10 cellular contexts compared by ENCODE assay signal in genomic region chr2:61671561-61672315, GRCh38.
A peak's percentile ranks its signal among the peaks of the same experiment; 100 is the strongest.
DNase-seq lines count a peak whose midpoint lies in the region; ATAC-seq, FAIRE-seq and TF ChIP-seq lines count a peak whose summit lies in the region.
"Had no signal": no experiment of that assay in that cellular context is flagged by ENCODE, and none has a peak within 500 bp of the region (broad histone marks: within the 10 kb centered on the region; RNA-seq: fewer than 3 reads in every experiment).

No MANE protein-coding gene starts in this region.

- no peaks in the 10 kb centered on the region for H3K4me1 ChIP-seq in K562 (replicated peaks in 1 of 2; ENCODE audit: control insufficient read depth in 2 of 2, insufficient read depth in 2 of 2, low read length in 2 of 2)
- peaks cover 0 to 25% (median 0%) of the 10 kb centered on the region in 4 donors for H3K4me1 ChIP-seq in right lobe of liver
- peaks cover 6 to 19% of the 10 kb centered on the region in 2 donors for H3K4me1 ChIP-seq in thyroid gland

- no peaks in the 10 kb centered on the region for H3K27me3 Mint-ChIP-seq in activated CD4-positive, alpha-beta T cell treated with anti-CD3 and anti-CD28 coated beads, Interleukin-2, amount 10 ng/mL, durations not matched to agents 24 days and 14 days
- H3K27me3 Mint-ChIP-seq in chondrocyte (ENCODE audit: low read depth): no peaks in the 10 kb centered on the region
- H3K27me3 Mint-ChIP-seq: activated B cell treated with CpG ODN at 0.5 μM for 24 hours had no signal

- H3K27me3 ChIP-seq in K562 (ENCODE audit: control insufficient read depth in 2 of 2, insufficient read depth in 2 of 2, low read length in 2 of 2) (no peaks in the 10 kb centered on the region), right lobe of liver (no peaks in the 10 kb centered on the region), thyroid gland (no peaks in the 10 kb centered on the region)

- no peak for DNase-seq in activated CD4-positive, alpha-beta T cell treated with anti-CD3 and anti-CD28 coated beads, Interleukin-2, amount 10 ng/mL, durations not matched to agents 24 days and 14 days
- no peak for DNase-seq in activated CD4-positive, alpha-beta T cell treated with anti-CD3 and anti-CD28 coated beads for 1 hour
- no peak for DNase-seq in K562 (ENCODE audit: extremely low read depth in 1 of 4, low spot score in 3 of 4)
- DNase-seq in right lobe of liver: no peak
- DNase-seq in thyroid gland: no peak
- no peak for DNase-seq in RWPE1 (ENCODE audit: low spot score)
- no peak for DNase-seq in chondrocyte (ENCODE audit: low spot score)
- DNase-seq in stimulated activated CD4-positive, alpha-beta T cell treated with anti-CD3 and anti-CD28 coated beads, Interleukin-4, amount 100 ng/mL, for 1 hour: no peak
- DNase-seq: activated B cell treated with CpG ODN at 0.5 μM for 24 hours had no signal

- BruUV-seq in K562 (replicated peaks; lab: Mats Ljungman, UMichigan): no TSS peak

- peaks cover 10% of the 10 kb centered on the region for H3K36me3 Mint-ChIP-seq in activated CD4-positive, alpha-beta T cell treated with anti-CD3 and anti-CD28 coated beads, Interleukin-2, amount 10 ng/mL, durations not matched to agents 24 days and 14 days (ENCODE audit: low read depth)
- peaks cover 6% of the 10 kb centered on the region for H3K36me3 Mint-ChIP-seq in chondrocyte (ENCODE audit: low read depth)

- no peak for TF ChIP-seq EP300 in K562 (IDR thresholded peaks at IDR 0.05; ENCODE audit: low read length)

- peak overlapping the region; percentile 61 for H2AFZ ChIP-seq in K562 (ENCODE audit: low read depth, low read length)

- 32% methylated on average over 5 of the region's 5 CpGs for WGBS in K562 (ENCODE audit: insufficient coverage, low coverage, missing lambda C conversion rate)
- WGBS in right lobe of liver (ENCODE audit: insufficient coverage, low coverage, low lambda C conversion rate, missing lambda C conversion rate): 34% methylated on average over 5 of the region's 5 CpGs
- 71 to 73% methylated on average over 5 of the region's 5 CpGs for WGBS in thyroid gland, 2 donors

- H3K27ac Mint-ChIP-seq in activated CD4-positive, alpha-beta T cell treated with anti-CD3 and anti-CD28 coated beads, Interleukin-2, amount 10 ng/mL, durations not matched to agents 24 days and 14 days: peak overlapping the region; percentile 79
- no peak overlapping the region for H3K27ac Mint-ChIP-seq in chondrocyte (ENCODE audit: unreplicated experiment)

- intact Hi-C loops in activated CD4-positive, alpha-beta T cell treated with anti-CD3 and anti-CD28 coated beads, Interleukin-2, amount 10 ng/mL, durations not matched to agents 24 days and 14 days (cut with micrococcal nuclease): loop anchor here (2.0 kb wide), 1 partner anchor 23 kb away; no protein-coding TSS in a partner anchor
- intact Hi-C loops in K562 (cut with micrococcal nuclease) (no loop called here), right lobe of liver (cut with DNase I) (no loop called here), thyroid gland (cut with DNase I) (no loop called here)

- H3K4me3 ChIP-seq in K562 (no peak overlapping the region), right lobe of liver (peak overlapping the region in 2 of 3 donors; percentile 12 to 31), thyroid gland (replicated peaks in 1 of 3) (no peak overlapping the region)

- POLR2A ChIA-PET in K562 (lab: Yijun Ruan, JAX) (no interaction called here), RWPE1 (lab: Yijun Ruan, JAX; ENCODE audit: low non-redundant PET) (no interaction called here)

- H3K9me3 ChIP-seq in K562 (replicated peaks; ENCODE audit: control insufficient read depth, insufficient read depth, low read depth, low read length): peaks cover 6% of the 10 kb centered on the region; the same call in 1 of the 2 replicates
- no peaks in the 10 kb centered on the region for H3K9me3 ChIP-seq in right lobe of liver
- H3K9me3 ChIP-seq in thyroid gland: no peaks in the 10 kb centered on the region

- H3K9ac ChIP-seq in K562 (ENCODE audit: insufficient read depth in 1 of 2, low read depth in 2 of 2, low read length in 2 of 2): no peak overlapping the region

- no peaks in the 10 kb centered on the region for H3K79me2 ChIP-seq in K562 (ENCODE audit: control insufficient read depth, insufficient read depth, low read length)

- H3K36me3 ChIP-seq in K562 (ENCODE audit: control insufficient read depth, insufficient read depth, low read length): no peaks in the 10 kb centered on the region
- no peaks in the 10 kb centered on the region for H3K36me3 ChIP-seq in right lobe of liver
- H3K36me3 ChIP-seq in thyroid gland: no peaks in the 10 kb centered on the region

- H4K20me1 ChIP-seq in K562 (replicated peaks; ENCODE audit: control insufficient read depth, insufficient read depth, low read length): no peaks in the 10 kb centered on the region

- H3K4me2 ChIP-seq in K562 (ENCODE audit: insufficient read depth, low read length): no peak overlapping the region

- no peak for ATAC-seq in K562
- peak; percentile 78 to 85 (median 80) for ATAC-seq in right lobe of liver

- FAIRE-seq in K562 (lab: Jason Lieb, UNC): no peak

- TF ChIP-seq POLR2A in K562 (conservative IDR thresholded peaks at IDR 0.05) (no peak), right lobe of liver (IDR thresholded peaks at IDR 0.05) (no peak), thyroid gland (IDR thresholded peaks at IDR 0.05) (no peak)

- peak overlapping the region; percentile 48 for H3K4me3 Mint-ChIP-seq in activated CD4-positive, alpha-beta T cell treated with anti-CD3 and anti-CD28 coated beads, Interleukin-2, amount 10 ng/mL, durations not matched to agents 24 days and 14 days
- H3K4me3 Mint-ChIP-seq in chondrocyte (ENCODE audit: unreplicated experiment): no peak overlapping the region

- TF ChIP-seq CTCF in K562 (IDR thresholded peaks at IDR 0.05 in 2 of 3, conservative IDR thresholded peaks at IDR 0.05 in 1 of 3; ENCODE audit: insufficient read depth in 2 of 3, low read depth in 1 of 3, low read length in 3 of 3): no peak
- TF ChIP-seq CTCF in right lobe of liver (IDR thresholded peaks at IDR 0.05): no peak
- no peak for TF ChIP-seq CTCF in thyroid gland (IDR thresholded peaks at IDR 0.05)
- TF ChIP-seq CTCF in RWPE1 (conservative IDR thresholded peaks at IDR 0.05; ENCODE audit: low read depth): no peak
- no peak for TF ChIP-seq CTCF in chondrocyte (IDR thresholded peaks at IDR 0.05)

- TF ChIP-seq RAD21 in K562 (CRISPR knock-in tag; conservative IDR thresholded peaks at IDR 0.05 in 1 of 2, IDR thresholded peaks at IDR 0.05 in 1 of 2): no peak

- CTCF ChIA-PET in K562 (lab: Yijun Ruan, JAX; ENCODE audit: low intra/inter-chr PET ratio) (interaction anchor here (0.6 kb wide), 1 partner anchor 936 kb away, joined by 3 read pairs; no protein-coding TSS in a partner anchor), RWPE1 (lab: Yijun Ruan, JAX) (interaction anchor here (0.5 kb wide), 1 partner anchor 156 kb away, joined by 3 read pairs; no protein-coding TSS in a partner anchor)

- in situ Hi-C loops in K562 (cut with MboI): no loop called here

- H3K9me3 Mint-ChIP-seq in activated CD4-positive, alpha-beta T cell treated with anti-CD3 and anti-CD28 coated beads, Interleukin-2, amount 10 ng/mL, durations not matched to agents 24 days and 14 days: peaks cover 17% of the 10 kb centered on the region
- H3K9me3 Mint-ChIP-seq in chondrocyte (ENCODE audit: low read depth): peaks cover 19% of the 10 kb centered on the region

- peaks cover 17% of the 10 kb centered on the region for H3K4me1 Mint-ChIP-seq in activated CD4-positive, alpha-beta T cell treated with anti-CD3 and anti-CD28 coated beads, Interleukin-2, amount 10 ng/mL, durations not matched to agents 24 days and 14 days
- H3K4me1 Mint-ChIP-seq in chondrocyte (ENCODE audit: low read depth): peaks cover 17% of the 10 kb centered on the region

- H3K9me1 ChIP-seq in K562 (ENCODE audit: control insufficient read depth, insufficient read depth, low read length): no peaks in the 10 kb centered on the region

- H3K27ac ChIP-seq in K562 (ENCODE audit: extremely low read depth, low read depth, low read length) (no peak overlapping the region), right lobe of liver (peak overlapping the region; percentile 85 to 99 (median 85)), thyroid gland (peak overlapping the region; percentile 37 to 77 (median 76)), RWPE1 (no peak overlapping the region)
- H3K27ac ChIP-seq: C4-2B had no signal

Comparison
In these comparisons a context has a peak if more than half of its experiments do, and no peak if none do; other contexts are left out.
1. H3K27ac ChIP-seq: peak in right lobe of liver (3 of 3) and thyroid gland (3 of 3); none in K562 (single experiment) and RWPE1 (single experiment).
2. H3K4me3 ChIP-seq: peak in right lobe of liver (2 of 3); none in K562 (single experiment) and thyroid gland (0 of 3).